ENCODE assay signal across 34 cellular contexts in the genomic region with DNA sequence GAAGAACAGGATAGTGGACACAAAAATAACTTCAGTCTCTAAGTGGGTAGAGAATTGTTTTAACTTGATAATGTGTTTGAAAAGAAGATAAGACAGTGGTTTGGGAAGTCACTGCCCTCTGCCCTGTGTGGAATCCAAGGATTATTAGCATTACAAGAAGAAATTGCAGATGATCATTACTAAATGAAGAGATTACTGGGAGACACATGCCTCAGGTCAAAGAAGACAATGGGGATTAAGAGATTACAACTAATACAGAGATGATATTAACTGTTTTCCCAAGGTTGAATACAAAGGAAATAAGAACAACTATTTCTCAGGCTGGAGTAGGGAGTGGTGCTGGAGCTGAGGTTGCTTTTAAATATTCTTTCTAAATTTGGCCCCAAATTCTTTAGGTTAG.
"Had no signal": no experiment of that assay in that cellular context is flagged by ENCODE, and none has a peak within 500 bp of the region (broad histone marks: within the 10 kb centered on the region; RNA-seq: fewer than 3 reads in every experiment).

No MANE protein-coding gene starts in this region.

- H3K27ac ChIP-seq: ascending aorta, cardiac muscle cell, Peyer's patch, SJSA1, VCaP had no signal

- H3K4me1 ChIP-seq: ascending aorta had no signal

- ATAC-seq: activated CD8-positive, alpha-beta T cell treated with anti-CD3 and anti-CD28 coated beads for 36 hours; PC-3; SK-N-SH treated with all-trans-retinoic acid at 6 μM for 48 hours had no signal

- H3K4me1 Mint-ChIP-seq: activated naive CD4-positive, alpha-beta T cell treated with anti-CD3 and anti-CD28 coated beads, Interleukin-2, amount 50 U/mL, for 24 hours; central memory CD8-positive, alpha-beta T cell had no signal

- H3K27me3 Mint-ChIP-seq: activated CD8-positive, alpha-beta T cell treated with anti-CD3 and anti-CD28 coated beads for 36 hours; activated naive CD4-positive, alpha-beta T cell treated with anti-CD3 and anti-CD28 coated beads, Interleukin-2, amount 50 U/mL, for 24 hours; activated naive CD8-positive, alpha-beta T cell treated with anti-CD3 and anti-CD28 coated beads, Interleukin-2, amount 10 ng/mL, durations not matched to agents 7 days and 5 days; central memory CD8-positive, alpha-beta T cell had no signal

- DNase-seq: activated CD4-positive, alpha-beta T cell treated with anti-CD3 and anti-CD28 coated beads for 1 hour; activated CD4-positive, alpha-beta T cell treated with anti-CD3 and anti-CD28 coated beads for 48 hours; activated CD4-positive, CD25-positive, alpha-beta regulatory T cell; activated CD8-positive, alpha-beta T cell treated with anti-CD3 and anti-CD28 coated beads for 36 hours; activated gamma-delta T cell; activated naive CD4-positive, alpha-beta T cell treated with Interleukin-2 at 50 U/mL for 16 hours; activated naive CD8-positive, alpha-beta T cell treated with anti-CD3 and anti-CD28 coated beads, Interleukin-2, amount 10 ng/mL, durations not matched to agents 7 days and 5 days; activated T-cell treated with anti-CD3 and anti-CD28 coated beads, Interleukin-2, amount 50 U/mL, for 1 hour; amygdala; NCI-H1092 treated with DMSO at 0.1 percent for 48 hours; NCI-H1417 treated with DMSO at 0.1 percent for 48 hours; NCI-H187 treated with DMSO at 0.1 percent for 48 hours; NCI-H2081; NCI-H2171 treated with DMSO at 0.1 percent for 48 hours; NCI-H226; NCI-H446 treated with DMSO at 0.1 percent for 48 hours; NCI-H524; NCI-H69; NK-92 treated with Interleukin-12 subunit alpha and Interleukin-12 subunit beta, amount 100 ng/mL, for 24 hours; PC-3; Peyer's patch; RPMI8226; SHP77 treated with DMSO at 0.1 percent for 48 hours; T-helper 1 cell; T-helper 2 cell; T-helper 9 cell had no signal

- H3K36me3 Mint-ChIP-seq: activated naive CD4-positive, alpha-beta T cell treated with anti-CD3 and anti-CD28 coated beads, Interleukin-2, amount 50 U/mL, for 24 hours; activated naive CD8-positive, alpha-beta T cell treated with anti-CD3 and anti-CD28 coated beads, Interleukin-2, amount 10 ng/mL, durations not matched to agents 7 days and 5 days had no signal

- H3K27me3 ChIP-seq: ascending aorta, cardiac muscle cell, Peyer's patch, SJSA1 had no signal

- H3K36me3 ChIP-seq: ascending aorta, cardiac muscle cell, Peyer's patch, SJSA1 had no signal

- H3K27ac Mint-ChIP-seq: activated CD8-positive, alpha-beta T cell treated with anti-CD3 and anti-CD28 coated beads for 36 hours; activated naive CD4-positive, alpha-beta T cell treated with anti-CD3 and anti-CD28 coated beads, Interleukin-2, amount 50 U/mL, for 24 hours; activated naive CD8-positive, alpha-beta T cell treated with anti-CD3 and anti-CD28 coated beads, Interleukin-2, amount 10 ng/mL, durations not matched to agents 7 days and 5 days; activated T-helper 2 cell treated with anti-CD3 and anti-CD28 coated beads, Interferon-gamma antibody, Interleukin-2, Interleukin-4, amounts not matched to agents 10 μg/mL and 5 μg/mL and 100 μg/mL, durations not matched to agents 14 hours and 24 hours and 36 hours had no signal

- H3K4me3 Mint-ChIP-seq: activated CD8-positive, alpha-beta T cell treated with anti-CD3 and anti-CD28 coated beads for 36 hours; activated naive CD4-positive, alpha-beta T cell treated with anti-CD3 and anti-CD28 coated beads, Interleukin-2, amount 50 U/mL, for 24 hours; activated naive CD8-positive, alpha-beta T cell treated with anti-CD3 and anti-CD28 coated beads, Interleukin-2, amount 10 ng/mL, durations not matched to agents 7 days and 5 days; central memory CD8-positive, alpha-beta T cell had no signal

- H3K9me3 Mint-ChIP-seq: activated CD8-positive, alpha-beta T cell treated with anti-CD3 and anti-CD28 coated beads for 36 hours; activated naive CD4-positive, alpha-beta T cell treated with anti-CD3 and anti-CD28 coated beads, Interleukin-2, amount 50 U/mL, for 24 hours; activated naive CD8-positive, alpha-beta T cell treated with anti-CD3 and anti-CD28 coated beads, Interleukin-2, amount 10 ng/mL, durations not matched to agents 7 days and 5 days; activated T-helper 2 cell treated with anti-CD3 and anti-CD28 coated beads, Interferon-gamma antibody, Interleukin-2, Interleukin-4, amounts not matched to agents 10 μg/mL and 5 μg/mL and 100 μg/mL, durations not matched to agents 14 hours and 24 hours and 36 hours; central memory CD8-positive, alpha-beta T cell had no signal

- H3K4me3 ChIP-seq: ascending aorta, cardiac muscle cell, Peyer's patch, SJSA1 had no signal
